ENCODE assay signal across 26 cellular contexts in the genomic region with DNA sequence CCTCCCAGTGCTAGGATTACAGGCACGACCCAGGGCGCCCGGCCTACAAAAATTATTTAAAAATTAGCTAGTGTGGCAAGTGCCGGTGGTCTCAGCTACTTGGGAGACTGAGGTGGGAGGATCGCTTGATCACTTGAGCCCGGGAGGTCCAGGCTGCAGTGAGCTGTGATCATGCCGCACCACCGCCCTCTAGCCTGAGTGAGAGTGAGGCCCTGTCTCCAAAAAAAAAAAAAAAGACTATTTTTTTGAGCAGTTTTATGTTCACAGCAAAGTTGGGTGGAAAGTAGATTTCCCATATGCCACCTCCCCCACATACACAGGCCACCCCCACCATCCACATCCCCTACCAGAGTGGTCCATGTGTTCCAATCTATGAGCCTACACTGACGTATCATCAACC.
A peak's percentile ranks its signal among the peaks of the same experiment; 100 is the strongest.
DNase-seq lines count a peak whose midpoint lies in the region; ATAC-seq, FAIRE-seq and TF ChIP-seq lines count a peak whose summit lies in the region.
"Had no signal": no experiment of that assay in that cellular context is flagged by ENCODE, and none has a peak within 500 bp of the region (broad histone marks: within the 10 kb centered on the region; RNA-seq: fewer than 3 reads in every experiment).

No MANE protein-coding gene starts in this region.

- WGBS in gastroesophageal sphincter (ENCODE audit: low coverage in 1 of 2), 2 donors: 96 to 100% methylated on average over 3 of the region's 9 CpGs

- intact Hi-C loops in kidney (cut with DNase I): no loop called here

- no peak for TF ChIP-seq EP300 in gastroesophageal sphincter (IDR thresholded peaks at IDR 0.05)

- H3K4me3 ChIP-seq in kidney (ENCODE audit: low read length in 2 of 2): no peak overlapping the region
- no peak overlapping the region for H3K4me3 ChIP-seq in gastroesophageal sphincter
- H3K4me3 ChIP-seq: A549, BLaER1, GM12878 had no signal

- H3K27ac ChIP-seq in kidney (ENCODE audit: low read depth in 2 of 2, low read length in 2 of 2) (no peak overlapping the region), gastroesophageal sphincter (no peak overlapping the region)
- H3K27ac ChIP-seq: 22Rv1 had no signal

- H3K36me3 ChIP-seq in kidney (ENCODE audit: control insufficient read depth in 1 of 2, insufficient read depth in 2 of 2, low read length in 2 of 2) (no peaks in the 10 kb centered on the region), gastroesophageal sphincter (no peaks in the 10 kb centered on the region)
- H3K36me3 ChIP-seq: BE2C had no signal

- H3K27me3 ChIP-seq in gastroesophageal sphincter: peaks cover 35% of the 10 kb centered on the region
- H3K27me3 ChIP-seq: BE2C, BLaER1 had no signal

- FAIRE-seq in kidney (lab: Jason Lieb, UNC): no peak
- FAIRE-seq in urothelium cell line (lab: Jason Lieb, UNC): peak; percentile 52
- FAIRE-seq: A549, GM12878, GM12892, GM18507 had no signal

- H3K9ac ChIP-seq in kidney (ENCODE audit: low read length in 2 of 2): no peak overlapping the region
- H3K9ac ChIP-seq: BLaER1 had no signal

- TF ChIP-seq CTCF in kidney (IDR thresholded peaks at IDR 0.05; ENCODE audit: borderline replicate concordance, extremely low read depth, insufficient read depth) (no peak), gastroesophageal sphincter (IDR thresholded peaks at IDR 0.05) (no peak)

- H3K4me1 ChIP-seq in kidney (ENCODE audit: control insufficient read depth in 1 of 2, insufficient read depth in 1 of 2, low read depth in 1 of 2, low read length in 2 of 2): no peaks in the 10 kb centered on the region
- H3K4me1 ChIP-seq in gastroesophageal sphincter: peaks cover 0 to 6% (median 0%) of the 10 kb centered on the region in 3 donors
- H3K4me1 ChIP-seq: A549, BE2C had no signal

- H3K9me3 ChIP-seq in kidney (ENCODE audit: control insufficient read depth in 1 of 2, low read length in 2 of 2) (no peaks in the 10 kb centered on the region), gastroesophageal sphincter (no peaks in the 10 kb centered on the region)
- H3K9me3 ChIP-seq: A549, BE2C, BLaER1 had no signal

- ATAC-seq in gastroesophageal sphincter: no peak
- ATAC-seq in HG03342 (IDR thresholded peaks at IDR 0.05; ENCODE audit: unreplicated experiment): no peak
- ATAC-seq: A549, GM12878 had no signal

- DNase-seq in Ammon's horn (ENCODE audit: low spot score): peak; percentile 51
- peak; percentile 18 for DNase-seq in kidney
- no peak for DNase-seq in urothelium cell line (ENCODE audit: low spot score)
- no peak for DNase-seq in medulla oblongata (ENCODE audit: extremely low spot score)
- DNase-seq: AML-193; BE2C; C1 segment of cervical spinal cord; CD4-positive, alpha-beta memory T cell; CD4-positive, CD25-positive, alpha-beta regulatory T cell; COR-L47; DMS 273 treated with DMSO at 0.1 percent for 48 hours; DMS153; DMS53; DMS79; DND-41; EL; GDM1 had no signal

- TF ChIP-seq POLR2A in Raji (IDR thresholded peaks at IDR 0.05; ENCODE audit: insufficient read depth, low read depth, low read length) (0 out of 2 replicates have a peak, but pooled peaks have one; percentile 9), gastroesophageal sphincter (IDR thresholded peaks at IDR 0.05) (no peak)

Comparison
In these comparisons a context has a peak if more than half of its experiments do, and no peak if none do; other contexts are left out.
1. DNase-seq: peak in Ammon's horn (single experiment) and kidney (single experiment); none in urothelium cell line (single experiment) and medulla oblongata (single experiment).